Comparison of ENCODE assay signal across 8 cellular contexts in genomic region chr15:28021281-28022039, GRCh38.
DNase-seq lines count a peak whose midpoint lies in the region; ATAC-seq and TF ChIP-seq lines count a peak whose summit lies in the region.

No MANE protein-coding gene starts in this region.

- 42 to 51% methylated on average over 17 of the region's 17 CpGs for WGBS in lung, 2 donors

- no peaks in the 10 kb centered on the region for H3K36me3 ChIP-seq in lung (ENCODE audit: control insufficient read depth in 2 of 2, insufficient read depth in 2 of 2, low read length in 2 of 2)

- peaks cover 0 to 1% of the 10 kb centered on the region in 2 donors for H3K9me3 ChIP-seq in lung (ENCODE audit: control insufficient read depth in 2 of 2, insufficient read depth in 1 of 2, low read length in 1 of 2)

- no peak overlapping the region for H3K4me3 ChIP-seq in lung

- H3K27me3 ChIP-seq in lung (ENCODE audit: control insufficient read depth, insufficient read depth), result no peaks in the 10 kb centered on the region

- no peak for TF ChIP-seq CTCF in lung (IDR thresholded peaks at IDR 0.05; ENCODE audit: control extremely low read depth, extremely low read depth)

- peak overlapping the region; percentile 74 for H3K27ac ChIP-seq in caudate nucleus (ENCODE audit: low read depth, low read length)
- no peak overlapping the region for H3K27ac ChIP-seq in lung (ENCODE audit: low read depth in 1 of 2, low read length in 1 of 2)

- DNase-seq in AG08395 (ENCODE audit: low spot score) (peak; percentile 42), HK-2 (ENCODE audit: unreplicated experiment) (peak; percentile 61), NCI-H510A treated with DMSO at 0.1 percent for 48 hours (lab: John Stamatoyannopoulos, UW) (peak; percentile 64), caudate nucleus (lab: John Stamatoyannopoulos, UW) (peak in 49 of 61 donors; percentile 18 to 88 (median 60)), lung (ENCODE audit: low spot score) (peak; percentile 75)
- DNase-seq in stimulated activated naive CD4-positive, alpha-beta T cell (lab: John Stamatoyannopoulos, UW), result no peak

- peaks cover 0 to 3% of the 10 kb centered on the region in 2 donors for H3K4me1 ChIP-seq in lung (ENCODE audit: control insufficient read depth in 2 of 2, insufficient read depth in 2 of 2, low read length in 2 of 2)

- ATAC-seq in lung (ENCODE audit: insufficient read depth, low FRiP score) (peak; percentile 22), HG03460 (IDR thresholded peaks at IDR 0.05; ENCODE audit: unreplicated experiment) (no peak), HG03108 (IDR thresholded peaks at IDR 0.05; ENCODE audit: unreplicated experiment) (no peak)

Comparison
In these comparisons a context has a peak if more than half of its experiments do, and no peak if none do; other contexts are left out.
1. DNase-seq: peak in AG08395 (single experiment), HK-2 (single experiment), NCI-H510A treated with DMSO at 0.1 percent for 48 hours (single experiment), caudate nucleus (49 of 61) and lung (single experiment); none in stimulated activated naive CD4-positive, alpha-beta T cell (0 of 6).